In the genomic region with DNA sequence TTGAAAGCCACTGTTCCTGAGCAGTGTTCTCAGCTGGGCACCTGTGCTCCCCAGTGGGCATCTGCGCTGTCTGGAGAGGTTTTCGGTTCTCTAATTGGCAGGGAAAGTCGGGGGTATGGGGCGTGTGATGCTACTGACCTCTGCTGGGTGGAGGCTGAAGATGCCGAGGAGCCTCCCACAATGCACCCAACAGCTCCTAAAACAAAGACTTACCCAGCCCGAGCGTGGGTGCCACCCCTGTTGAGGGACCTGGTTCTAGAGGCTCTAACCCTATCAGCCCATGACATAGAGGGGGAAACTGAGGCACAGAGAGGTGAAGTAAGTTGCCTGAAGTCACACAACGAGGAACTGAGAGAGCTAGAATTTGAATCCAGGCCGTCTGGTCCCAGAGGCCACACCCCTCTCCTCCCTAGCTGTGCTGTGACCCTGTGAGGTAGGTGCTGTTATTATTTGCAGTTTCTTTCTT, we compare ENCODE assay signal across 10 cellular contexts. TPM values are rescaled to one million over a fixed set of nuclear protein-coding genes. Genes with fewer than 3 reads are reported as not detected.
DNase-seq lines count a peak whose midpoint lies in the region; ATAC-seq and TF ChIP-seq lines count a peak whose summit lies in the region.
"Had no signal": no experiment of that assay in that cellular context is flagged by ENCODE, and none has a peak within 500 bp of the region (broad histone marks: within the 10 kb centered on the region; RNA-seq: fewer than 3 reads in every experiment).

No MANE protein-coding gene starts in this region.

- H4K20me1 ChIP-seq in fibroblast of lung (ENCODE audit: control insufficient read depth, extremely low read depth, insufficient read depth, low read length), result no peaks in the 10 kb centered on the region

- 35 to 39% (median 38%) methylated on average over 9 of the region's 9 CpGs for WGBS in psoas muscle, 3 donors

- no peak for ATAC-seq in psoas muscle
- no peak for ATAC-seq in GM19023 (IDR thresholded peaks at IDR 0.05; ENCODE audit: unreplicated experiment)

- H3K4me1 ChIP-seq in fibroblast of lung (ENCODE audit: control insufficient read depth, extremely low read depth, insufficient read depth, low read length) (no peaks in the 10 kb centered on the region), psoas muscle (peaks cover 12% of the 10 kb centered on the region)

- CTCF ChIA-PET in HEK293T (lab: Yijun Ruan, JAX), result interaction anchor here (0.7 to 1.7 kb wide), 5 partner anchors 9 to 25 kb away, joined by 3 to 6 read pairs (median 3); no protein-coding TSS in a partner anchor

- H3K36me3 ChIP-seq in fibroblast of lung (ENCODE audit: control insufficient read depth, insufficient read depth, low read length) (no peaks in the 10 kb centered on the region), psoas muscle (ENCODE audit: insufficient read depth in 1 of 2, low read depth in 1 of 2) (no peaks in the 10 kb centered on the region)
- H3K36me3 ChIP-seq: ovary had no signal

- H3K9me3 ChIP-seq in fibroblast of lung (ENCODE audit: control insufficient read depth, insufficient read depth, low read depth, low read length) (no peaks in the 10 kb centered on the region), psoas muscle (no peaks in the 10 kb centered on the region)
- H3K9me3 ChIP-seq: ovary had no signal

- no peaks in the 10 kb centered on the region for H3K79me2 ChIP-seq in fibroblast of lung (ENCODE audit: control insufficient read depth, insufficient read depth, low read length)

- H3K4me3 ChIP-seq in fibroblast of lung (replicated peaks in 1 of 4; ENCODE audit: control extremely low read depth in 1 of 4, insufficient read depth in 1 of 4, low read depth in 3 of 4, low read length in 4 of 4) (no peak overlapping the region), psoas muscle (no peak overlapping the region)
- H3K4me3 ChIP-seq: ovary had no signal

- H3K27me3 ChIP-seq in fibroblast of lung (ENCODE audit: control insufficient read depth, insufficient read depth, low read length), result no peaks in the 10 kb centered on the region
- H3K27me3 ChIP-seq in psoas muscle (ENCODE audit: insufficient read depth in 3 of 3, low read length in 2 of 3), result no peaks in the 10 kb centered on the region
- H3K27me3 ChIP-seq: ovary had no signal

- intact Hi-C loops in psoas muscle (cut with DNase I), result no loop called here

- H3K9ac ChIP-seq in fibroblast of lung (ENCODE audit: insufficient read depth, low read length), result peak overlapping the region; percentile 52

- H2AFZ ChIP-seq in fibroblast of lung (ENCODE audit: low read length), result peak overlapping the region; percentile 80

- TF ChIP-seq CTCF in fibroblast of lung (conservative IDR thresholded peaks at IDR 0.05 in 1 of 2, IDR thresholded peaks at IDR 0.05 in 1 of 2; ENCODE audit: low read depth in 1 of 2, low read length in 2 of 2), result peak; percentile 55 to 56
- peak; percentile 13 for TF ChIP-seq CTCF in psoas muscle (IDR thresholded peaks at IDR 0.05)

- POLR2A ChIA-PET in HEK293T (lab: Yijun Ruan, JAX), result interaction anchor here (0.7 to 4.4 kb wide), 5 partner anchors 10 to 405 kb away, joined by 3 to 53 read pairs (median 3); a partner anchor contains a TSS

- DNase-seq in DMS 273 (lab: John Stamatoyannopoulos, UW; ENCODE audit: unreplicated experiment), result peak; percentile 87
- peak; percentile 61 for DNase-seq in HEK293T (ENCODE audit: extremely low spot score)
- DNase-seq in NCI-H526 treated with DMSO at 0.1 percent for 48 hours (lab: John Stamatoyannopoulos, UW), result peak; percentile 43
- DNase-seq in activated CD4-positive, alpha-beta T cell treated with anti-CD3 and anti-CD28 coated beads, Interleukin-2, amount 50 U/mL, for 4 hours, result peak; percentile 49 to 54
- DNase-seq in fibroblast of lung (ENCODE audit: low read depth in 2 of 2), result peak in 1 of 2 donors; percentile 37
- DNase-seq in psoas muscle, result no peak
- DNase-seq in SK-N-DZ (ENCODE audit: low spot score), result no peak

- H3K27ac ChIP-seq in fibroblast of lung (ENCODE audit: insufficient read depth, low read length) (no peak overlapping the region), psoas muscle (no peak overlapping the region)
- H3K27ac ChIP-seq: ovary had no signal

- no peak overlapping the region for H3K4me2 ChIP-seq in fibroblast of lung (ENCODE audit: extremely low read depth, insufficient read depth, low read length)

TF ChIP-seq in HEK293T, 16 proteins besides CTCF, POLR2A, EP300 and RAD21:
- TF ChIP-seq, protein P1, sequence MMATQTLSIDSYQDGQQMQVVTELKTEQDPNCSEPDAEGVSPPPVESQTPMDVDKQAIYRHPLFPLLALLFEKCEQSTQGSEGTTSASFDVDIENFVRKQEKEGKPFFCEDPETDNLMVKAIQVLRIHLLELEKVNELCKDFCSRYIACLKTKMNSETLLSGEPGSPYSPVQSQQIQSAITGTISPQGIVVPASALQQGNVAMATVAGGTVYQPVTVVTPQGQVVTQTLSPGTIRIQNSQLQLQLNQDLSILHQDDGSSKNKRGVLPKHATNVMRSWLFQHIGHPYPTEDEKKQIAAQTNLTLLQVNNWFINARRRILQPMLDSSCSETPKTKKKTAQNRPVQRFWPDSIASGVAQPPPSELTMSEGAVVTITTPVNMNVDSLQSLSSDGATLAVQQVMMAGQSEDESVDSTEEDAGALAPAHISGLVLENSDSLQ (IDR thresholded peaks at IDR 0.05), result no peak
- no peak for TF ChIP-seq CTBP1 (IDR thresholded peaks at IDR 0.05; ENCODE audit: borderline replicate concordance)
- TF ChIP-seq ELF4 (IDR thresholded peaks at IDR 0.05), result no peak
- TF ChIP-seq NFRKB (IDR thresholded peaks at IDR 0.05), result no peak
- no peak for TF ChIP-seq LEF1 (IDR thresholded peaks at IDR 0.05; ENCODE audit: borderline replicate concordance)
- TF ChIP-seq SUZ12 (IDR thresholded peaks at IDR 0.05), result no peak
- TF ChIP-seq HDGF (IDR thresholded peaks at IDR 0.05; ENCODE audit: borderline replicate concordance), result no peak
- TF ChIP-seq SP1 (IDR thresholded peaks at IDR 0.05), result no peak
- TF ChIP-seq FOXM1 (IDR thresholded peaks at IDR 0.05; ENCODE audit: borderline replicate concordance), result no peak
- no peak for TF ChIP-seq L3MBTL2 (conservative IDR thresholded peaks at IDR 0.05)
- TF ChIP-seq FOXK2 (IDR thresholded peaks at IDR 0.05), result no peak
- no peak for TF ChIP-seq ZNF384 (IDR thresholded peaks at IDR 0.05)
- no peak for TF ChIP-seq ARNT (IDR thresholded peaks at IDR 0.05)
- no peak for TF ChIP-seq FOXA1 (IDR thresholded peaks at IDR 0.05)
- TF ChIP-seq TARDBP (IDR thresholded peaks at IDR 0.05), result no peak
- no peak for TF ChIP-seq BHLHE40 (IDR thresholded peaks at IDR 0.05; ENCODE audit: borderline replicate concordance)

RNA-seq across cellular contexts. Expression of a gene that starts 2.3 kb away (rescaled TPM):
- not detected in 2 replicates for total RNA-seq in fibroblast of lung
- not detected in 2 replicates for polyA plus RNA-seq in fibroblast of lung
- not detected in 2 replicates for polyA plus RNA-seq in fibroblast of lung (2012)
- polyA minus RNA-seq in fibroblast of lung (ENCODE audit: low replicate concordance), result not detected in 2 replicates
- total RNA-seq in psoas muscle, result not detected
- not detected for polyA plus RNA-seq in psoas muscle
- polyA plus RNA-seq in SK-N-DZ (2014; cell fraction: cytosol; rRNA removed), result not detected in 2 replicates
- not detected in 2 replicates for polyA plus RNA-seq in SK-N-DZ (2014; cell fraction: nucleus; rRNA removed)
- total RNA-seq: ovary; T-helper 2 cell treated with Interferon-gamma antibody and Interleukin-4, amounts not matched to agents 100 ng/mL and 5 ng/mL, for 36 hours had no signal
- polyA plus RNA-seq: ovary had no signal

RNA-seq across cellular contexts. Expression of a gene that starts 6.0 kb away (rescaled TPM):
- total RNA-seq in fibroblast of lung (0.50 and 1.0 TPM in 2 replicates), psoas muscle (not detected)
- polyA plus RNA-seq in fibroblast of lung (not detected in 2 replicates), psoas muscle (under 1 TPM in 2 of 3 donors, not detected in 1; 0.01 to 0.20 TPM)
- not detected in 2 replicates for polyA plus RNA-seq in fibroblast of lung (2012)
- not detected in 2 replicates for polyA minus RNA-seq in fibroblast of lung (ENCODE audit: low replicate concordance)
- 0.27 and 1.0 TPM in 2 replicates for polyA plus RNA-seq in SK-N-DZ (2014; cell fraction: cytosol; rRNA removed)
- 2.0 and 2.1 TPM in 2 replicates for polyA plus RNA-seq in SK-N-DZ (2014; cell fraction: nucleus; rRNA removed)

RNA-seq across cellular contexts. Expression of a gene that starts 10.1 kb away (rescaled TPM):
- total RNA-seq in fibroblast of lung (2,017 and 2,054 TPM in 2 replicates), psoas muscle (100 to 1,000 TPM; 506 to 730 (median 645) TPM)
- polyA plus RNA-seq in fibroblast of lung (1,166 and 1,578 TPM in 2 replicates), psoas muscle (1,000 to 10,000 TPM; 1,096 to 1,745 (median 1,373) TPM)
- 2,372 and 2,688 TPM in 2 replicates for polyA plus RNA-seq in fibroblast of lung (2012)
- polyA minus RNA-seq in fibroblast of lung (ENCODE audit: low replicate concordance), result 1,142 and 1,357 TPM in 2 replicates
- polyA plus RNA-seq in SK-N-DZ (2014; cell fraction: cytosol; rRNA removed), result 2,124 and 2,804 TPM in 2 replicates
- 1,314 and 1,437 TPM in 2 replicates for polyA plus RNA-seq in SK-N-DZ (2014; cell fraction: nucleus; rRNA removed)

RNA-seq across cellular contexts. Expression of a gene that starts 10.5 kb away (rescaled TPM):
- 5.1 and 9.6 TPM in 2 replicates for total RNA-seq in fibroblast of lung
- polyA plus RNA-seq in fibroblast of lung, result 3.4 and 5.7 TPM in 2 replicates
- polyA plus RNA-seq in fibroblast of lung (2012), result 6.5 and 13.9 TPM in 2 replicates
- polyA minus RNA-seq in fibroblast of lung (ENCODE audit: low replicate concordance), result 4.5 and 6.4 TPM in 2 replicates
- 10 to 100 TPM in 2 of 4 donors, 1 to 10 TPM in 2; 4.1 to 12.8 (median 8.8) TPM for total RNA-seq in psoas muscle
- 1 to 10 TPM; 3.3 to 7.4 (median 4.8) TPM for polyA plus RNA-seq in psoas muscle
- 10.2 and 16.4 TPM in 2 replicates for polyA plus RNA-seq in SK-N-DZ (2014; cell fraction: cytosol; rRNA removed)
- polyA plus RNA-seq in SK-N-DZ (2014; cell fraction: nucleus; rRNA removed), result 15.7 and 17.2 TPM in 2 replicates

RNA-seq across cellular contexts. Expression of a gene that starts 28.3 kb away (rescaled TPM):
- total RNA-seq in fibroblast of lung (17.2 and 23.6 TPM in 2 replicates), psoas muscle (10 to 100 TPM in 1 of 4 donors, 1 to 10 TPM in 3; 3.6 to 14.5 (median 6.5) TPM)
- polyA plus RNA-seq in fibroblast of lung (3.2 and 4.8 TPM in 2 replicates), psoas muscle (1 to 10 TPM; 2.8 to 7.0 (median 3.2) TPM)
- polyA plus RNA-seq in fibroblast of lung (2012), result 6.0 and 11.1 TPM in 2 replicates
- polyA minus RNA-seq in fibroblast of lung (ENCODE audit: low replicate concordance), result 1.6 and 6.7 TPM in 2 replicates
- 13.1 and 18.3 TPM in 2 replicates for polyA plus RNA-seq in SK-N-DZ (2014; cell fraction: cytosol; rRNA removed)
- 7.2 and 8.8 TPM in 2 replicates for polyA plus RNA-seq in SK-N-DZ (2014; cell fraction: nucleus; rRNA removed)

Comparison
In these comparisons a context has a peak if more than half of its experiments do, and no peak if none do; other contexts are left out.
1. DNase-seq: peak in DMS 273 (single experiment), HEK293T (single experiment), NCI-H526 treated with DMSO at 0.1 percent for 48 hours (single experiment) and activated CD4-positive, alpha-beta T cell treated with anti-CD3 and anti-CD28 coated beads, Interleukin-2, amount 50 U/mL, for 4 hours (2 of 2); none in psoas muscle (0 of 2) and SK-N-DZ (single experiment).